Comparison of ENCODE assay signal across 8 cellular contexts in the genomic region with DNA sequence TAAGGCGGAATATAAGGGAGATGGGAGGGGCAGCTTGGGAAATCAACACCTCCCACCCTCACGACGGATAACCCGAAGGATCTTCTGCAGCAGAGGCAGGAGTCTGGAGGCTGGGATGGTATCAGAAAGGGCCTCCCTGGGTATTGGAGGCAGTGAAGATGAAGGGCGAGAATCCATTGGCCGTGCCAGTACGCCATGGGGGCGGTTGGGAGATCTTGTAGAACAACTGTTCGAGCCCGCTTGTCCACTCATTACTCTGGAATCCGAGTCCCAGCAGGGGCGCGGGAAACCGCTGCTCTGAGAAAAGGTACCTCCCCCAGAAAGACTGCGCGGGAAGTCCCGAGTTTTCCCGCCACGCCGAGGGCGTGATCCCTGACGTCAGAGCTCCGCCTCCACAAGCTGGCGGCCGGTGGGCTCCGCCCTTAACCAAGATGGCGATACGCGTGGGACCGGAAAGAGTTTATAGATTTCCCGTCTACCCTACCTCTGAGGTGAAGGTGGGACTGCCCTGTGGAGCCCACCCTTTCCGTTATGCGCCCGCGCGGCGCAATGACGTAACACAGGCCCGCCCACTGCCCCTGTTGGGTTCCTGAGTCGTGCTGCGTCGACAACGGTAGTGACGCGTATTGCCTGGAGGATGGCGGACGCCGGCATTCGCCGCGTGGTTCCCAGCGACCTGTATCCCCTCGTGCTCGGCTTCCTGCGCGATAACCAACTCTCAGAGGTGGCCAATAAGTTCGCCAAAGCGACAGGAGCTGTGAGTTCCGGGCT. TPM values are rescaled to one million over a fixed set of nuclear protein-coding genes. Genes with fewer than 3 reads are reported as not detected.
DNase-seq lines count a peak whose midpoint lies in the region; ATAC-seq and TF ChIP-seq lines count a peak whose summit lies in the region.

TSS of gene NOLC1 (plus strand) at position 616 of the 771 bp plus-strand sequence. CDS start at position 638, 22 bp downstream.

- H3K4me1 ChIP-seq in Panc1 (ENCODE audit: control insufficient read depth, insufficient read depth, low read length), result peaks cover 30% of the 10 kb centered on the region
- peaks cover 9 to 13% of the 10 kb centered on the region in 2 donors for H3K4me1 ChIP-seq in mucosa of rectum (ENCODE audit: control insufficient read depth in 2 of 2, insufficient read depth in 2 of 2, low read length in 2 of 2)

- H3K27me3 Mint-ChIP-seq in activated T-cell treated with anti-CD3 and anti-CD28 coated beads, Interleukin-2, amount 50 U/mL, for 4 hours (ENCODE audit: low read depth), result no peaks in the 10 kb centered on the region

- no peaks in the 10 kb centered on the region for H3K27me3 ChIP-seq in Panc1 (ENCODE audit: control insufficient read depth, insufficient read depth, low read length)
- no peaks in the 10 kb centered on the region for H3K27me3 ChIP-seq in mucosa of rectum (ENCODE audit: control insufficient read depth in 2 of 2, insufficient read depth in 2 of 2, low read length in 2 of 2)

- H3K4me1 Mint-ChIP-seq in activated T-cell treated with anti-CD3 and anti-CD28 coated beads, Interleukin-2, amount 50 U/mL, for 4 hours (ENCODE audit: low read depth), result peaks cover 40% of the 10 kb centered on the region

- in situ Hi-C loops in Panc1 (cut with HindIII; ENCODE audit: low pct_unique_long_range_greater_than_20kb, low sequenced_read_pairs), result no loop called here

- BruUV-seq in Panc1 (replicated peaks; lab: Mats Ljungman, UMichigan), result no TSS peak

- no peak for TF ChIP-seq CTCF in Panc1 (IDR thresholded peaks at IDR 0.05)

- peak within 1 kb of the TSS; percentile 99 for H3K27ac ChIP-seq in Panc1 (ENCODE audit: low read length)
- H3K27ac ChIP-seq in mucosa of rectum (ENCODE audit: low read depth in 2 of 2, low read length in 2 of 2), result peak within 1 kb of the TSS; percentile 72 to 92

- POLR2A ChIA-PET in Panc1 (lab: Charles Lee), result interaction anchor here (0.6 kb wide), 1 partner anchor 391 kb away, joined by 4 read pairs; no protein-coding TSS in a partner anchor

- peak within 1 kb of the TSS; percentile 93 for H3K4me3 Mint-ChIP-seq in activated T-cell treated with anti-CD3 and anti-CD28 coated beads, Interleukin-2, amount 50 U/mL, for 4 hours

- peak within 1 kb of the TSS; percentile 96 to 98 for H3K4me3 ChIP-seq in Panc1 (ENCODE audit: low read depth in 2 of 2, low read length in 2 of 2)
- H3K4me3 ChIP-seq in mucosa of rectum (ENCODE audit: low read length in 2 of 2), result peak within 1 kb of the TSS; percentile 92 to 97

- peak; percentile 92 for TF ChIP-seq POLR2A in erythroblast (IDR thresholded peaks at IDR 0.05; ENCODE audit: low read length)

- H3K9me3 ChIP-seq in Panc1 (ENCODE audit: control insufficient read depth, insufficient read depth, low read depth, low read length) (no peaks in the 10 kb centered on the region), mucosa of rectum (ENCODE audit: control insufficient read depth in 2 of 2, low read length in 2 of 2) (no peaks in the 10 kb centered on the region)

- ATAC-seq in GM21723 (IDR thresholded peaks at IDR 0.05; ENCODE audit: unreplicated experiment) (peak; percentile 95), Panc1 (peak; percentile 95)
- peak; percentile 88 to 91 for ATAC-seq in activated T-cell treated with anti-CD3 and anti-CD28 coated beads, Interleukin-2, amount 50 U/mL, for 4 hours

- H3K36me3 ChIP-seq in Panc1 (ENCODE audit: control insufficient read depth, insufficient read depth, low read length), result peaks cover 40% of the 10 kb centered on the region
- H3K36me3 ChIP-seq in mucosa of rectum (ENCODE audit: control insufficient read depth in 2 of 2, insufficient read depth in 2 of 2, low read length in 2 of 2), result peaks cover 20 to 35% of the 10 kb centered on the region in 2 donors

- intact Hi-C loops in Panc1 (cut with micrococcal nuclease; ENCODE audit: unreplicated experiment), result no loop called here

- H3K9me3 Mint-ChIP-seq in activated T-cell treated with anti-CD3 and anti-CD28 coated beads, Interleukin-2, amount 50 U/mL, for 4 hours, result no peaks in the 10 kb centered on the region

- peaks cover 72% of the 10 kb centered on the region for H3K36me3 Mint-ChIP-seq in activated T-cell treated with anti-CD3 and anti-CD28 coated beads, Interleukin-2, amount 50 U/mL, for 4 hours (ENCODE audit: insufficient read depth)

- peak within 1 kb of the TSS; percentile 75 to 76 for H3K9ac ChIP-seq in mucosa of rectum (ENCODE audit: low read depth in 1 of 2, low read length in 2 of 2)

- DNase-seq in DMS53 (lab: John Stamatoyannopoulos, UW) (peak; percentile 99), KG1 (lab: John Stamatoyannopoulos, UW) (peak; percentile 92), Panc1 (ENCODE audit: low read depth, low spot score) (peak; percentile 98), erythroblast (lab: John Stamatoyannopoulos, UW) (peak; percentile 98 to 99)
- peak; percentile 100 for DNase-seq in activated T-cell treated with anti-CD3 and anti-CD28 coated beads, Interleukin-2, amount 50 U/mL, for 4 hours
- peak; percentile 100 for DNase-seq in stimulated activated CD8-positive, alpha-beta memory T cell treated with anti-CD3 and anti-CD28 coated beads, Interleukin-4, amount 100 ng/mL, for 48 hours

- CTCF ChIA-PET in Panc1 (lab: Charles Lee), result interaction anchor here (0.6 to 1.3 kb wide), 2 partner anchors 17 to 84 kb away, joined by 3 to 4 read pairs; no protein-coding TSS in a partner anchor

RNA-seq across cellular contexts. Expression of gene NOLC1, which starts in this region (rescaled TPM):
- total RNA-seq in Panc1 (2021; ENCODE audit: unreplicated experiment), result 182 TPM
- polyA plus RNA-seq in Panc1 (2012; ENCODE audit: insufficient read length), result 141 TPM
- 100 to 1,000 TPM; 451 to 523 (median 461) TPM for total RNA-seq in activated T-cell treated with anti-CD3 and anti-CD28 coated beads, Interleukin-2, amount 50 U/mL, for 4 hours

Comparison
In these comparisons a context has a peak if more than half of its experiments do, and no peak if none do; other contexts are left out.
1. Peak in every context shown above with its lines: DNase-seq, ATAC-seq, H3K4me3 ChIP-seq and H3K27ac ChIP-seq.